In genomic region chr7:155002411-155003214, GRCh38 we compare ENCODE assay signal across 8 cellular contexts. TPM values are rescaled to one million over a fixed set of nuclear protein-coding genes. Genes with fewer than 3 reads are reported as not detected.
A peak's percentile ranks its signal among the peaks of the same experiment; 100 is the strongest.
DNase-seq lines count a peak whose midpoint lies in the region; ATAC-seq and TF ChIP-seq lines count a peak whose summit lies in the region.

PAXIP1 (minus strand) TSS chr7:155003124; CDS start chr7:155002929, 195 bp downstream.

- H3K4me1 ChIP-seq in BE2C: 0 out of 2 replicates have a peak, but pooled peaks cover 3% of the 10 kb centered on the region
- peaks cover 11 to 21% of the 10 kb centered on the region in 2 donors for H3K4me1 ChIP-seq in thoracic aorta (ENCODE audit: control insufficient read depth in 1 of 2, low read depth in 2 of 2)

- peak within 1 kb of the TSS; percentile 69 to 70 for H3K27ac ChIP-seq in thoracic aorta

- H3K36me3 ChIP-seq in BE2C (peaks cover 10% of the 10 kb centered on the region), thoracic aorta (peaks cover 6% of the 10 kb centered on the region)

- TF ChIP-seq POLR2A in GM18526 (IDR thresholded peaks at IDR 0.05; ENCODE audit: extremely low read depth, insufficient read length): peak; percentile 38

- DNase-seq in BE2C (peak; percentile 72), NCI-H510A (lab: John Stamatoyannopoulos, UW) (peak; percentile 57), fibroblast of mammary gland (ENCODE audit: low read depth) (peak; percentile 31), neural crest cell (ENCODE audit: low read depth, low spot score) (peak; percentile 59), thoracic aorta (ENCODE audit: low spot score) (no peak)
- peak; percentile 56 for DNase-seq in activated T-cell treated with anti-CD3 and anti-CD28 coated beads, Interleukin-2, amount 50 U/mL, for 4 hours

- H3K27me3 ChIP-seq in BE2C (no peaks in the 10 kb centered on the region), thoracic aorta (replicated peaks; ENCODE audit: insufficient read depth) (no peaks in the 10 kb centered on the region)

- peak within 1 kb of the TSS; percentile 97 for H3K27ac Mint-ChIP-seq in neural crest cell (ENCODE audit: unreplicated experiment)

- peaks cover 8% of the 10 kb centered on the region for H3K4me1 Mint-ChIP-seq in activated T-cell treated with anti-CD3 and anti-CD28 coated beads, Interleukin-2, amount 50 U/mL, for 4 hours (ENCODE audit: low read depth)
- H3K4me1 Mint-ChIP-seq in neural crest cell: peaks cover 17% of the 10 kb centered on the region

- H3K36me3 Mint-ChIP-seq in activated T-cell treated with anti-CD3 and anti-CD28 coated beads, Interleukin-2, amount 50 U/mL, for 4 hours (ENCODE audit: insufficient read depth): peaks cover 2% of the 10 kb centered on the region
- no peaks in the 10 kb centered on the region for H3K36me3 Mint-ChIP-seq in neural crest cell (ENCODE audit: low read depth)

- H3K4me3 Mint-ChIP-seq in activated T-cell treated with anti-CD3 and anti-CD28 coated beads, Interleukin-2, amount 50 U/mL, for 4 hours: peak within 1 kb of the TSS; percentile 95
- H3K4me3 Mint-ChIP-seq in neural crest cell: peak within 1 kb of the TSS; percentile 99

- ATAC-seq in HG03039 (IDR thresholded peaks at IDR 0.05; ENCODE audit: unreplicated experiment): peak; percentile 54
- ATAC-seq in activated T-cell treated with anti-CD3 and anti-CD28 coated beads, Interleukin-2, amount 50 U/mL, for 4 hours: peak; percentile 76 to 81
- peak; percentile 78 for ATAC-seq in thoracic aorta (ENCODE audit: insufficient number of reproducible peaks, low FRiP score, low read depth)

- no peaks in the 10 kb centered on the region for H3K9me3 ChIP-seq in BE2C
- no peaks in the 10 kb centered on the region for H3K9me3 ChIP-seq in thoracic aorta

- no peaks in the 10 kb centered on the region for H3K27me3 Mint-ChIP-seq in activated T-cell treated with anti-CD3 and anti-CD28 coated beads, Interleukin-2, amount 50 U/mL, for 4 hours (ENCODE audit: low read depth)
- H3K27me3 Mint-ChIP-seq in neural crest cell (ENCODE audit: low read depth): no peaks in the 10 kb centered on the region

- H3K9me3 Mint-ChIP-seq in activated T-cell treated with anti-CD3 and anti-CD28 coated beads, Interleukin-2, amount 50 U/mL, for 4 hours: no peaks in the 10 kb centered on the region
- no peaks in the 10 kb centered on the region for H3K9me3 Mint-ChIP-seq in neural crest cell

- TF ChIP-seq CTCF in BE2C (IDR thresholded peaks at IDR 0.05; ENCODE audit: low read depth, low read length) (no peak), fibroblast of mammary gland (conservative IDR thresholded peaks at IDR 0.05; ENCODE audit: control insufficient read depth, insufficient read depth, low read depth, low read length) (no peak), neural crest cell (conservative IDR thresholded peaks at IDR 0.05) (no peak), thoracic aorta (IDR thresholded peaks at IDR 0.05) (no peak)

- H3K4me3 ChIP-seq in BE2C (ENCODE audit: low read depth, low read length) (peak within 1 kb of the TSS; percentile 93), fibroblast of mammary gland (ENCODE audit: control insufficient read depth, low read depth, low read length) (peak within 1 kb of the TSS; percentile 80), thoracic aorta (peak within 1 kb of the TSS; percentile 91)

RNA-seq across cellular contexts. Expression of gene PAXIP1, which starts in this region (rescaled TPM):
- polyA plus RNA-seq in BE2C (2012; ENCODE audit: insufficient read depth, insufficient read length, low read depth): 12.1 TPM
- 10 to 100 TPM; 25.5 to 26.5 (median 26.2) TPM for total RNA-seq in activated T-cell treated with anti-CD3 and anti-CD28 coated beads, Interleukin-2, amount 50 U/mL, for 4 hours
- 31.1 and 32.1 TPM in 2 replicates for total RNA-seq in neural crest cell
- total RNA-seq in thoracic aorta: 10 to 100 TPM; 12.0 to 13.0 TPM
